In the genomic region with DNA sequence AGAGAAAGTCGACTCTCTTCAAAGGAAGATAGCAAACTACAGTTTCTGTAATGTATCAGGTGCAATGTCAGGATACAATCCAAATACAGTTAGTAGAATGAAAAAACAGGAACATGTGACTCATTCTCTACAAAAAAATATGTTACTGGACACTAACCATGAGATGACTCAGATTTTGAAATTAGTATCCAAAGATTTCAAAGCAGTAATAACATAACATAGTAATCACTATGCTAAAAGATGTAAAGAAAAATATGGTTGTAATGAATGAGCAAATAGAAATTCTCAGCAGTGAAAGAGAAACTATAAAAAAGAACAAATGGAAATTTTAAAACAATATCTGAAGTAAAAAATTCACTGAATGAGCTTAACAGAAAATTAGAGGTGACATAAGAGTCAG, we compare ENCODE assay signal across 1 cellular context.
TF ChIP-seq lines count a peak whose summit lies in the region.

No MANE protein-coding gene starts in this region.

TF ChIP-seq in SK-N-SH, 30 proteins besides CTCF, POLR2A, EP300 and RAD21 (continued from another document):
- no peak for TF ChIP-seq IRF3 (IDR thresholded peaks at IDR 0.05; ENCODE audit: low read depth, low read length)
- TF ChIP-seq FOXJ3 (CRISPR knock-in tag; IDR thresholded peaks at IDR 0.05): no peak
- TF ChIP-seq POLR2AphosphoS5 (IDR thresholded peaks at IDR 0.05; ENCODE audit: low read depth, low read length): no peak
- no peak for TF ChIP-seq GABPA (IDR thresholded peaks at IDR 0.05; ENCODE audit: low read depth)
- TF ChIP-seq ZBTB33 (IDR thresholded peaks at IDR 0.05; ENCODE audit: borderline replicate concordance, low read depth): no peak
- TF ChIP-seq NRF1 (IDR thresholded peaks at IDR 0.05; ENCODE audit: low read depth, low read length): no peak
- TF ChIP-seq, protein P1, sequence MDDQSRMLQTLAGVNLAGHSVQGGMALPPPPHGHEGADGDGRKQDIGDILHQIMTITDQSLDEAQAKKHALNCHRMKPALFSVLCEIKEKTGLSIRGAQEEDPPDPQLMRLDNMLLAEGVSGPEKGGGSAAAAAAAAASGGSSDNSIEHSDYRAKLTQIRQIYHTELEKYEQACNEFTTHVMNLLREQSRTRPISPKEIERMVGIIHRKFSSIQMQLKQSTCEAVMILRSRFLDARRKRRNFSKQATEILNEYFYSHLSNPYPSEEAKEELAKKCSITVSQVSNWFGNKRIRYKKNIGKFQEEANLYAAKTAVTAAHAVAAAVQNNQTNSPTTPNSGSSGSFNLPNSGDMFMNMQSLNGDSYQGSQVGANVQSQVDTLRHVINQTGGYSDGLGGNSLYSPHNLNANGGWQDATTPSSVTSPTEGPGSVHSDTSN (IDR thresholded peaks at IDR 0.05): no peak
- no peak for TF ChIP-seq NFIC (IDR thresholded peaks at IDR 0.05; ENCODE audit: borderline replicate concordance)
- TF ChIP-seq MXI1 (IDR thresholded peaks at IDR 0.05; ENCODE audit: low read depth, low read length): no peak
- no peak for TF ChIP-seq SIN3A (IDR thresholded peaks at IDR 0.05; ENCODE audit: borderline replicate concordance, low read depth, low read length)
